Comparison of ENCODE assay signal across 20 cellular contexts in genomic region chr10:33180390-33180789, GRCh38.
DNase-seq lines count a peak whose midpoint lies in the region; ATAC-seq and TF ChIP-seq lines count a peak whose summit lies in the region.
"Had no signal": no experiment of that assay in that cellular context is flagged by ENCODE, and none has a peak within 500 bp of the region (broad histone marks: within the 10 kb centered on the region; RNA-seq: fewer than 3 reads in every experiment).

No MANE protein-coding gene starts in this region.

- peak overlapping the region; percentile 69 for H3K27ac ChIP-seq in left ventricle myocardium inferior (replicated peaks)
- H3K27ac ChIP-seq: esophagus squamous epithelium, hepatocyte, HL-60, KMS-11, pancreas, SJCRH30, suprapubic skin had no signal

- DNase-seq in left ventricle myocardium inferior (no peak), left cardiac atrium (no peak), NCI-H69 (lab: John Stamatoyannopoulos, UW) (peak; percentile 61), iris pigment epithelial cell (ENCODE audit: low read depth) (peak; percentile 70), RKO (ENCODE audit: low spot score) (no peak), H7 (no peak)
- peak in 2 of 3 donors; percentile 3 to 6 for DNase-seq in stimulated activated CD4-positive, alpha-beta T cell treated with anti-CD3 and anti-CD28 coated beads, TNF-alpha, amount 100 ng/mL, for 48 hours (ENCODE audit: low read depth in 3 of 3)
- DNase-seq: esophagus squamous epithelium, left colon, NCI-H1105 treated with DMSO at 0.1 percent for 48 hours, NCI-H2227 treated with DMSO at 0.1 percent for 48 hours, pancreas, SJCRH30, T-helper 9 cell had no signal

- H3K27me3 ChIP-seq in left ventricle myocardium inferior (ENCODE audit: low read depth) = no peaks in the 10 kb centered on the region
- no peaks in the 10 kb centered on the region for H3K27me3 ChIP-seq in H7 (ENCODE audit: control insufficient read depth, insufficient read depth, low read length)
- H3K27me3 ChIP-seq: esophagus squamous epithelium, hepatocyte, pancreas, SJCRH30, suprapubic skin had no signal

- H3K4me3 ChIP-seq in left ventricle myocardium inferior (no peak overlapping the region), H7 (ENCODE audit: insufficient read depth, low read depth, low read length) (no peak overlapping the region)
- H3K4me3 ChIP-seq: esophagus squamous epithelium, hepatocyte, pancreas, SJCRH30, skin epidermis, suprapubic skin had no signal

- H3K9me3 ChIP-seq in left ventricle myocardium inferior (replicated peaks) = no peaks in the 10 kb centered on the region
- H3K9me3 ChIP-seq: esophagus squamous epithelium, pancreas, SJCRH30, suprapubic skin had no signal

- H3K4me1 ChIP-seq in left ventricle myocardium inferior = peaks cover 24% of the 10 kb centered on the region
- H3K4me1 ChIP-seq: esophagus squamous epithelium, pancreas, SJCRH30, suprapubic skin had no signal

- H3K36me3 ChIP-seq in left ventricle myocardium inferior = peaks cover 80% of the 10 kb centered on the region
- H3K36me3 ChIP-seq in H7 (replicated peaks; ENCODE audit: control insufficient read depth, insufficient read depth, low read length) = no peaks in the 10 kb centered on the region

- no peak for TF ChIP-seq CTCF in left ventricle myocardium inferior (IDR thresholded peaks at IDR 0.05; ENCODE audit: borderline replicate concordance)

- intact Hi-C loops in left ventricle myocardium inferior (cut with micrococcal nuclease) (no loop called here), left cardiac atrium (cut with DNase I) (no loop called here)

- ATAC-seq in left cardiac atrium (no peak), HG03457 (IDR thresholded peaks at IDR 0.05; ENCODE audit: unreplicated experiment) (no peak)
- ATAC-seq: left colon, pancreas had no signal

Comparison
In these comparisons a context has a peak if more than half of its experiments do, and no peak if none do; other contexts are left out.
1. DNase-seq: peak in NCI-H69 (single experiment), iris pigment epithelial cell (single experiment) and stimulated activated CD4-positive, alpha-beta T cell treated with anti-CD3 and anti-CD28 coated beads, TNF-alpha, amount 100 ng/mL, for 48 hours (2 of 3); none in left ventricle myocardium inferior (single experiment), left cardiac atrium (single experiment), RKO (single experiment) and H7 (single experiment).